ENCODE assay signal across 12 cellular contexts in genomic region chr7:95472521-95473160, GRCh38. TPM values are rescaled to one million over a fixed set of nuclear protein-coding genes. Genes with fewer than 3 reads are reported as not detected.
DNase-seq lines count a peak whose midpoint lies in the region; ATAC-seq, FAIRE-seq and TF ChIP-seq lines count a peak whose summit lies in the region.
"Had no signal": no experiment of that assay in that cellular context is flagged by ENCODE, and none has a peak within 500 bp of the region (broad histone marks: within the 10 kb centered on the region; RNA-seq: fewer than 3 reads in every experiment).

No MANE protein-coding gene starts in this region.

- in situ Hi-C loops in IMR-90 (cut with MboI; ENCODE audit: low sequenced_read_pairs) = loop anchor here (10.0 kb wide), 2 partner anchors 278 to 1018 kb away; no protein-coding TSS in a partner anchor

- peak; percentile 24; the same call in 1 of the 2 replicates for ATAC-seq in IMR-90 (ENCODE audit: low read depth)
- ATAC-seq in HG02798 (IDR thresholded peaks at IDR 0.05; ENCODE audit: poor library complexity, unreplicated experiment) = no peak
- ATAC-seq in HG02981 (IDR thresholded peaks at IDR 0.05; ENCODE audit: unreplicated experiment) = no peak
- no peak for ATAC-seq in GM19463 (IDR thresholded peaks at IDR 0.05; ENCODE audit: unreplicated experiment)
- ATAC-seq: naive thymus-derived CD4-positive, alpha-beta T cell had no signal

- H3K27me3 ChIP-seq in IMR-90 (ENCODE audit: control insufficient read depth, insufficient read depth, low read length) (peaks cover 15% of the 10 kb centered on the region), astrocyte (ENCODE audit: insufficient read depth, low read length) (no peaks in the 10 kb centered on the region)

- TF ChIP-seq POLR2A in IMR-90 (IDR thresholded peaks at IDR 0.05; ENCODE audit: low read depth, low read length) = no peak

- no peaks in the 10 kb centered on the region for H3K36me3 Mint-ChIP-seq in astrocyte (ENCODE audit: low read depth, unreplicated experiment)
- H3K36me3 Mint-ChIP-seq: naive thymus-derived CD4-positive, alpha-beta T cell had no signal

- H2BK15ac ChIP-seq in IMR-90 (ENCODE audit: low read depth, low read length) = no peak overlapping the region

- no peak overlapping the region for H3K14ac ChIP-seq in IMR-90 (replicated peaks; ENCODE audit: low read depth, low read length)

- no peak overlapping the region for H2AK5ac ChIP-seq in IMR-90 (ENCODE audit: low read depth, low read length)

- no peaks in the 10 kb centered on the region for H4K20me1 ChIP-seq in IMR-90 (ENCODE audit: insufficient read depth, low read length)
- H4K20me1 ChIP-seq in astrocyte (ENCODE audit: insufficient read depth, low read length) = no peaks in the 10 kb centered on the region

- no peaks in the 10 kb centered on the region for H3K27me3 Mint-ChIP-seq in astrocyte (ENCODE audit: low read depth, unreplicated experiment)

- H4K5ac ChIP-seq in IMR-90 (ENCODE audit: low read depth, low read length) = no peak overlapping the region

- no CpG with 5 or more reads among the region's 8 CpGs for WGBS in IMR-90 (ENCODE audit: extremely low coverage in 2 of 2, insufficient read length in 1 of 2), 2 experiments

- no peak overlapping the region for H2BK20ac ChIP-seq in IMR-90 (ENCODE audit: low read depth, low read length)

- no peak overlapping the region for H3K9ac ChIP-seq in IMR-90 (ENCODE audit: low read depth, low read length)
- no peak overlapping the region for H3K9ac ChIP-seq in astrocyte (ENCODE audit: low read length)

- peaks cover 43% of the 10 kb centered on the region for H3K4me1 Mint-ChIP-seq in astrocyte (ENCODE audit: low read depth, unreplicated experiment)

- H3K27ac ChIP-seq in IMR-90 (ENCODE audit: insufficient read depth, low read length) (no peak overlapping the region), astrocyte (ENCODE audit: low read depth, low read length) (no peak overlapping the region)
- H3K27ac ChIP-seq: thoracic aorta had no signal

- H3K56ac ChIP-seq in IMR-90 (ENCODE audit: extremely low read depth, insufficient read depth, low read length) = no peak overlapping the region

- no peaks in the 10 kb centered on the region for H3K9me3 Mint-ChIP-seq in astrocyte (ENCODE audit: unreplicated experiment)
- H3K9me3 Mint-ChIP-seq: activated T-cell treated with anti-CD3 and anti-CD28 coated beads, Interleukin-2, amount 50 U/mL, for 24 hours; naive thymus-derived CD4-positive, alpha-beta T cell had no signal

- H3K79me1 ChIP-seq in IMR-90 (ENCODE audit: low read depth in 1 of 2, low read length in 2 of 2) = no peaks in the 10 kb centered on the region

- no peak overlapping the region for H3K18ac ChIP-seq in IMR-90 (ENCODE audit: low read depth, low read length)

- H3K9me3 ChIP-seq in IMR-90 (ENCODE audit: control insufficient read depth, insufficient read depth, low read length) (no peaks in the 10 kb centered on the region), astrocyte (ENCODE audit: insufficient read depth, low read depth, low read length) (no peaks in the 10 kb centered on the region)
- H3K9me3 ChIP-seq: thoracic aorta had no signal

- no peak for TF ChIP-seq CTCF in AG09319 (IDR thresholded peaks at IDR 0.05; ENCODE audit: low read depth, low read length)
- no peak for TF ChIP-seq CTCF in IMR-90 (conservative IDR thresholded peaks at IDR 0.05; ENCODE audit: low read depth, low read length)
- no peak for TF ChIP-seq CTCF in astrocyte (IDR thresholded peaks at IDR 0.05; ENCODE audit: insufficient read depth, low read depth, low read length)

- peak; percentile 10 for DNase-seq in AG09319 (ENCODE audit: extremely low read depth, low read depth)
- DNase-seq in IMR-90 = peak; percentile 3
- DNase-seq in astrocyte (ENCODE audit: low read depth) = peak; percentile 63
- DNase-seq in kidney tubule cell (ENCODE audit: low spot score) = peak; percentile 84
- no peak for DNase-seq in NCI-H1417 treated with DMSO at 0.1 percent for 48 hours (lab: John Stamatoyannopoulos, UW)
- DNase-seq: activated T-cell treated with anti-CD3 and anti-CD28 coated beads, Interleukin-2, amount 50 U/mL, for 24 hours; naive thymus-derived CD4-positive, alpha-beta T cell had no signal

- H3K9me1 ChIP-seq in IMR-90 (ENCODE audit: insufficient read depth, low read length) = no peaks in the 10 kb centered on the region

- H3K4me2 ChIP-seq in IMR-90 (ENCODE audit: low read depth, low read length) = peak overlapping the region; percentile 38; the same call in 1 of the 2 replicates
- H3K4me2 ChIP-seq in astrocyte (ENCODE audit: low read length) = peak overlapping the region; percentile 69

- no peak for TF ChIP-seq RAD21 in IMR-90 (IDR thresholded peaks at IDR 0.05; ENCODE audit: low read length)

- H3K4me3 ChIP-seq in IMR-90 (ENCODE audit: insufficient read depth, low read depth, low read length) (no peak overlapping the region), astrocyte (ENCODE audit: insufficient read depth, low read depth, low read length) (no peak overlapping the region)
- H3K4me3 ChIP-seq: thoracic aorta had no signal

- dilution Hi-C loops in IMR-90 (cut with HindIII; ENCODE audit: low sequenced_read_pairs, unreplicated experiment) = no loop called here

- no peak overlapping the region for H2AK9ac ChIP-seq in IMR-90 (replicated peaks; ENCODE audit: low read depth, low read length, poor library complexity)

- no peak for FAIRE-seq in astrocyte (lab: Jason Lieb, UNC)

- no peak overlapping the region for H2BK5ac ChIP-seq in IMR-90 (ENCODE audit: low read depth, low read length, poor library complexity, severe bottlenecking)

- H3K79me2 ChIP-seq in astrocyte (ENCODE audit: insufficient read depth, low read length) = no peaks in the 10 kb centered on the region

- intact Hi-C loops in IMR-90 (cut with micrococcal nuclease) = no loop called here

- H2AFZ ChIP-seq in IMR-90 (replicated peaks; ENCODE audit: low read length, poor library complexity) (no peak overlapping the region), astrocyte (ENCODE audit: low read depth, low read length) (peak overlapping the region; percentile 36)

- H4K91ac ChIP-seq in IMR-90 (ENCODE audit: insufficient read depth, low read depth, low read length) = no peak overlapping the region

- CTCF ChIA-PET in IMR-90 (lab: Yijun Ruan, JAX) = no interaction called here

- no peak overlapping the region for H3K27ac Mint-ChIP-seq in astrocyte (ENCODE audit: unreplicated experiment)
- H3K27ac Mint-ChIP-seq: activated T-cell treated with anti-CD3 and anti-CD28 coated beads, Interleukin-2, amount 50 U/mL, for 24 hours had no signal

- H3K4me1 ChIP-seq in IMR-90 (ENCODE audit: control insufficient read depth, insufficient read depth, low read length) = no peaks in the 10 kb centered on the region
- H3K4me1 ChIP-seq in astrocyte (ENCODE audit: insufficient read depth, low read length) = peaks cover 16% of the 10 kb centered on the region

- H3K4me3 Mint-ChIP-seq in astrocyte (ENCODE audit: unreplicated experiment) = no peak overlapping the region
- H3K4me3 Mint-ChIP-seq: activated T-cell treated with anti-CD3 and anti-CD28 coated beads, Interleukin-2, amount 50 U/mL, for 24 hours; naive thymus-derived CD4-positive, alpha-beta T cell had no signal

- no peak overlapping the region for H3K4ac ChIP-seq in IMR-90 (ENCODE audit: low read depth, low read length)

- H3K23ac ChIP-seq in IMR-90 (ENCODE audit: low read depth, low read length) = no peak overlapping the region

- H3K36me3 ChIP-seq in IMR-90 (ENCODE audit: control insufficient read depth, insufficient read depth, low read length) (no peaks in the 10 kb centered on the region), astrocyte (ENCODE audit: insufficient read depth, low read length) (no peaks in the 10 kb centered on the region)
- H3K36me3 ChIP-seq: thoracic aorta had no signal

- POLR2A ChIA-PET in IMR-90 (lab: Charles Lee; ENCODE audit: unreplicated experiment) = no interaction called here

- no TSS peak for BruUV-seq in IMR-90 (replicated peaks; lab: Mats Ljungman, UMichigan)

- H2BK120ac ChIP-seq in IMR-90 (ENCODE audit: low read depth, low read length) = no peak overlapping the region

- H4K8ac ChIP-seq in IMR-90 (ENCODE audit: low read depth in 2 of 2, low read length in 2 of 2) = no peak overlapping the region

TF ChIP-seq in IMR-90, 13 proteins besides CTCF, POLR2A, EP300 and RAD21 (continues in another document):
- no peak for TF ChIP-seq BHLHE40 (IDR thresholded peaks at IDR 0.05; ENCODE audit: low read depth, low read length)
- no peak for TF ChIP-seq ELK1 (IDR thresholded peaks at IDR 0.05; ENCODE audit: borderline replicate concordance, low read depth, low read length)
- TF ChIP-seq RFX5 (IDR thresholded peaks at IDR 0.05; ENCODE audit: low read depth, low read length) = no peak
- TF ChIP-seq FOS (IDR thresholded peaks at IDR 0.05; ENCODE audit: low read depth, low read length) = no peak
- no peak for TF ChIP-seq USF2 (IDR thresholded peaks at IDR 0.05; ENCODE audit: low read depth, low read length)
- no peak for TF ChIP-seq CEBPB (IDR thresholded peaks at IDR 0.05; ENCODE audit: low read depth, low read length)
- no peak for TF ChIP-seq MXI1 (IDR thresholded peaks at IDR 0.05; ENCODE audit: borderline replicate concordance, low read depth, low read length)
- no peak for TF ChIP-seq NFE2L2 (IDR thresholded peaks at IDR 0.05; ENCODE audit: low read depth, low read length)

RNA-seq across cellular contexts. Expression of gene ASB4, which starts 13.1 kb away (rescaled TPM):
- not detected in 2 replicates for total RNA-seq in IMR-90 (2012; rRNA removed)
- not detected in 2 replicates for polyA plus RNA-seq in IMR-90 (2012; rRNA removed)
- not detected in 2 replicates for polyA plus RNA-seq in IMR-90 (2012; cell fraction: cytosol; rRNA removed)
- polyA plus RNA-seq in IMR-90 (2012; cell fraction: nucleus; rRNA removed; ENCODE audit: low replicate concordance) = not detected in 2 replicates
- total RNA-seq in astrocyte = not detected in 2 replicates
- total RNA-seq: naive thymus-derived CD4-positive, alpha-beta T cell; T-helper 2 cell treated with Interferon-gamma antibody and Interleukin-4, amounts not matched to agents 100 ng/mL and 5 ng/mL, for 36 hours had no signal
- polyA plus RNA-seq: naive thymus-derived CD4-positive, alpha-beta T cell had no signal

RNA-seq across cellular contexts. Expression of gene PON2, which starts 37.8 kb away (rescaled TPM):
- total RNA-seq in IMR-90 (2012; rRNA removed) = 36.2 and 49.7 TPM in 2 replicates
- polyA plus RNA-seq in IMR-90 (2012; rRNA removed) = 52.3 and 65.7 TPM in 2 replicates
- 20.8 and 27.6 TPM in 2 replicates for polyA plus RNA-seq in IMR-90 (2012; cell fraction: cytosol; rRNA removed)
- polyA plus RNA-seq in IMR-90 (2012; cell fraction: nucleus; rRNA removed; ENCODE audit: low replicate concordance) = 23.0 and 92.4 TPM in 2 replicates
- total RNA-seq in astrocyte = 152 and 167 TPM in 2 replicates
